ENCODE assay signal across 12 cellular contexts in genomic region chr15:29819979-29820801, GRCh38. TPM values are rescaled to one million over a fixed set of nuclear protein-coding genes. Genes with fewer than 3 reads are reported as not detected.
DNase-seq lines count a peak whose midpoint lies in the region; ATAC-seq, FAIRE-seq and TF ChIP-seq lines count a peak whose summit lies in the region.
"Had no signal": no experiment of that assay in that cellular context is flagged by ENCODE, and none has a peak within 500 bp of the region (broad histone marks: within the 10 kb centered on the region; RNA-seq: fewer than 3 reads in every experiment).

No MANE protein-coding gene starts in this region.

- intact Hi-C loops in right cardiac atrium (cut with DNase I) = loop anchor here in 3 of 4 donors (5.0 to 10.0 kb wide), 4 partner anchors 55 to 107 kb away; no protein-coding TSS in a partner anchor
- intact Hi-C loops in psoas muscle (cut with DNase I) = loop anchor here (5.0 to 10.0 kb wide), 4 partner anchors 52 to 105 kb away; no protein-coding TSS in a partner anchor

- H3K27ac ChIP-seq in right cardiac atrium (ENCODE audit: low read length) (no peak overlapping the region), psoas muscle (peak overlapping the region; percentile 99)

- peaks cover 27% of the 10 kb centered on the region for H3K4me1 ChIP-seq in adipocyte (ENCODE audit: control insufficient read depth, insufficient read depth, low read length)
- peaks cover 2% of the 10 kb centered on the region for H3K4me1 ChIP-seq in right cardiac atrium (ENCODE audit: control insufficient read depth, insufficient read depth, low read length)
- H3K4me1 ChIP-seq in psoas muscle = peaks cover 29% of the 10 kb centered on the region

- peak; percentile 32 for FAIRE-seq in D721Med (lab: Jason Lieb, UNC)

- H3K9me3 ChIP-seq in adipocyte (ENCODE audit: control insufficient read depth, low read length) (no peaks in the 10 kb centered on the region), right cardiac atrium (ENCODE audit: control insufficient read depth, low read length) (no peaks in the 10 kb centered on the region), psoas muscle (no peaks in the 10 kb centered on the region)

- peak overlapping the region; percentile 98 for H3K4me3 ChIP-seq in adipocyte (ENCODE audit: low read length)
- peak overlapping the region; percentile 98 for H3K4me3 ChIP-seq in right cardiac atrium (ENCODE audit: low read length)
- H3K4me3 ChIP-seq in psoas muscle = peak overlapping the region; percentile 90

- H3K9ac ChIP-seq in adipocyte (ENCODE audit: low read length) = peak overlapping the region; percentile 84

- no peak for TF ChIP-seq CTCF in D721Med (IDR thresholded peaks at IDR 0.05; ENCODE audit: insufficient read depth, missing control alignments)
- TF ChIP-seq CTCF in psoas muscle (IDR thresholded peaks at IDR 0.05) = no peak

- H3K36me3 ChIP-seq in adipocyte (ENCODE audit: control insufficient read depth, insufficient read depth, low read length, severe bottlenecking) (no peaks in the 10 kb centered on the region), psoas muscle (ENCODE audit: insufficient read depth in 1 of 2, low read depth in 1 of 2) (no peaks in the 10 kb centered on the region)

- DNase-seq in D721Med (ENCODE audit: insufficient read length, low spot score) (no peak), adipocyte (ENCODE audit: low read depth) (no peak), right cardiac atrium (no peak), psoas muscle (no peak), NCI-H2171 treated with DMSO at 0.1 percent for 48 hours (lab: John Stamatoyannopoulos, UW) (no peak), GDM1 (lab: John Stamatoyannopoulos, UW) (no peak)
- DNase-seq in activated naive CD4-positive, alpha-beta T cell (lab: John Stamatoyannopoulos, UW) = no peak
- DNase-seq: activated CD4-positive, alpha-beta T cell treated with anti-CD3 and anti-CD28 coated beads for 1 hour; cerebellar nuclear complex; natural killer cell; NCI-H524 had no signal

- no peak for ATAC-seq in right cardiac atrium
- ATAC-seq in psoas muscle = no peak
- ATAC-seq in GM18868 (IDR thresholded peaks at IDR 0.05; ENCODE audit: unreplicated experiment) = no peak
- ATAC-seq: natural killer cell had no signal

- H3K27me3 ChIP-seq in adipocyte (replicated peaks; ENCODE audit: control insufficient read depth, insufficient read depth, low read length) (no peaks in the 10 kb centered on the region), right cardiac atrium (ENCODE audit: control insufficient read depth, insufficient read depth) (no peaks in the 10 kb centered on the region), psoas muscle (ENCODE audit: insufficient read depth in 3 of 3, low read length in 2 of 3) (no peaks in the 10 kb centered on the region)

- WGBS in right cardiac atrium = 24% methylated on average over 9 of the region's 9 CpGs
- WGBS in psoas muscle, 3 donors = 56 to 63% (median 56%) methylated on average over 9 of the region's 9 CpGs

RNA-seq across cellular contexts. Expression of gene TJP1, which starts 2.1 kb away (rescaled TPM):
- 100 to 1,000 TPM; 118 to 131 (median 120) TPM for total RNA-seq in right cardiac atrium
- 36.6 TPM for polyA plus RNA-seq in right cardiac atrium
- 10 to 100 TPM; 32.6 to 49.9 (median 48.1) TPM for total RNA-seq in psoas muscle
- 10 to 100 TPM in 2 of 3 donors, 1 to 10 TPM in 1; 8.6 to 16.3 (median 15.5) TPM for polyA plus RNA-seq in psoas muscle
- total RNA-seq: natural killer cell had no signal
